Comparison of ENCODE assay signal across 26 cellular contexts in genomic region chr12:50590869-50591268, GRCh38.
DNase-seq lines count a peak whose midpoint lies in the region; ATAC-seq, FAIRE-seq and TF ChIP-seq lines count a peak whose summit lies in the region.
"Had no signal": no experiment of that assay in that cellular context is flagged by ENCODE, and none has a peak within 500 bp of the region (broad histone marks: within the 10 kb centered on the region; RNA-seq: fewer than 3 reads in every experiment).

No MANE protein-coding gene starts in this region.

- no peak overlapping the region for H2AFZ ChIP-seq in HepG2 (ENCODE audit: low read length)
- no peak overlapping the region for H2AFZ ChIP-seq in IMR-90 (replicated peaks; ENCODE audit: low read length, poor library complexity)
- no peak overlapping the region for H2AFZ ChIP-seq in K562 (ENCODE audit: low read depth, low read length)
- H2AFZ ChIP-seq in smooth muscle cell (ENCODE audit: low read depth), result no peak overlapping the region

- H3K27ac ChIP-seq in HepG2 (ENCODE audit: extremely low read length, insufficient read depth, low read length) (no peak overlapping the region), right lobe of liver (no peak overlapping the region), IMR-90 (ENCODE audit: insufficient read depth, low read length) (no peak overlapping the region), K562 (ENCODE audit: extremely low read depth, low read depth, low read length) (peak overlapping the region; percentile 98), smooth muscle cell (ENCODE audit: low read depth) (peak overlapping the region; percentile 86)
- H3K27ac ChIP-seq: A549, KMS-11 had no signal

- H2BK120ac ChIP-seq in IMR-90 (ENCODE audit: low read depth, low read length), result no peak overlapping the region

- H3K23ac ChIP-seq in IMR-90 (ENCODE audit: low read depth, low read length), result no peak overlapping the region

- TF ChIP-seq POLR2A in HepG2 (IDR thresholded peaks at IDR 0.05; ENCODE audit: insufficient read depth in 1 of 2, low read depth in 2 of 2, low read length in 2 of 2) (no peak), right lobe of liver (IDR thresholded peaks at IDR 0.05) (no peak), IMR-90 (IDR thresholded peaks at IDR 0.05; ENCODE audit: low read depth, low read length) (no peak), K562 (conservative IDR thresholded peaks at IDR 0.05) (no peak)

- no peak overlapping the region for H3K56ac ChIP-seq in IMR-90 (ENCODE audit: extremely low read depth, insufficient read depth, low read length)

- no peak overlapping the region for H3K4me3 Mint-ChIP-seq in MCF 10A (ENCODE audit: unreplicated experiment)
- H3K4me3 Mint-ChIP-seq: CD4-positive, CD25-positive, alpha-beta regulatory T cell had no signal

- intact Hi-C loops in HepG2 (cut with micrococcal nuclease; ENCODE audit: unreplicated experiment), result no loop called here
- intact Hi-C loops in right lobe of liver (cut with DNase I), result no loop called here
- intact Hi-C loops in IMR-90 (cut with micrococcal nuclease), result no loop called here
- intact Hi-C loops in K562 (cut with micrococcal nuclease), result loop anchor here (5.0 kb wide), 1 partner anchor 46 kb away; no protein-coding TSS in a partner anchor
- intact Hi-C loops in MCF 10A (cut with micrococcal nuclease), result no loop called here

- no peak for TF ChIP-seq EP300 in HepG2 (IDR thresholded peaks at IDR 0.05; ENCODE audit: low read depth in 2 of 2, low read length in 2 of 2)
- TF ChIP-seq EP300 in HepG2 (CRISPR knock-in tag; IDR thresholded peaks at IDR 0.05; ENCODE audit: borderline replicate concordance), result no peak
- no peak for TF ChIP-seq EP300 in K562 (IDR thresholded peaks at IDR 0.05; ENCODE audit: low read length)

- CTCF ChIA-PET in HepG2 (lab: Yijun Ruan, JAX; ENCODE audit: low intra/inter-chr PET ratio, low total read pairs), result no interaction called here
- CTCF ChIA-PET in IMR-90 (lab: Yijun Ruan, JAX), result no interaction called here
- CTCF ChIA-PET in K562 (lab: Yijun Ruan, JAX; ENCODE audit: low intra/inter-chr PET ratio), result interaction anchor here (0.7 kb wide), 1 partner anchor 8 kb away, joined by 3 read pairs; no protein-coding TSS in a partner anchor
- CTCF ChIA-PET in MCF 10A (lab: Yijun Ruan, JAX), result no interaction called here

- H3K4me2 ChIP-seq in HepG2 (ENCODE audit: low read depth, low read length), result no peak overlapping the region
- no peak overlapping the region for H3K4me2 ChIP-seq in IMR-90 (ENCODE audit: low read depth, low read length)
- no peak overlapping the region for H3K4me2 ChIP-seq in K562 (ENCODE audit: insufficient read depth, low read length)
- no peak overlapping the region for H3K4me2 ChIP-seq in smooth muscle cell
- H3K4me2 ChIP-seq: A549, KMS-11 had no signal

- no TSS peak for BruUV-seq in HepG2 (replicated peaks; lab: Mats Ljungman, UMichigan)
- BruUV-seq in IMR-90 (replicated peaks; lab: Mats Ljungman, UMichigan), result no TSS peak
- no TSS peak for BruUV-seq in K562 (replicated peaks; lab: Mats Ljungman, UMichigan)
- no TSS peak for BruUV-seq in MCF 10A (replicated peaks; lab: Mats Ljungman, UMichigan)

- no peak overlapping the region; the same call in 1 of the 2 replicates for H3K4ac ChIP-seq in IMR-90 (ENCODE audit: low read depth, low read length)

- 0 out of 2 replicates have a peak overlapping the region, but pooled peaks have one; percentile 35 for H3K14ac ChIP-seq in IMR-90 (replicated peaks; ENCODE audit: low read depth, low read length)

- H3K27ac Mint-ChIP-seq in MCF 10A (ENCODE audit: low read depth, unreplicated experiment), result no peak overlapping the region

- no peaks in the 10 kb centered on the region for H3K9me3 Mint-ChIP-seq in MCF 10A (ENCODE audit: unreplicated experiment)
- H3K9me3 Mint-ChIP-seq: CD4-positive, CD25-positive, alpha-beta regulatory T cell had no signal

- no peak for ATAC-seq in HepG2
- ATAC-seq in right lobe of liver, result no peak
- no peak for ATAC-seq in IMR-90 (ENCODE audit: low read depth)
- no peak for ATAC-seq in K562
- no peak for ATAC-seq in GM21737 (IDR thresholded peaks at IDR 0.05; ENCODE audit: unreplicated experiment)
- ATAC-seq: A549 had no signal

- H3K9me1 ChIP-seq in IMR-90 (ENCODE audit: insufficient read depth, low read length), result peaks cover 5% of the 10 kb centered on the region; the same call in 1 of the 2 replicates
- no peaks in the 10 kb centered on the region for H3K9me1 ChIP-seq in K562 (ENCODE audit: control insufficient read depth, insufficient read depth, low read length)

- peaks cover 5% of the 10 kb centered on the region; the same call in 1 of the 2 replicates for H4K20me1 ChIP-seq in HepG2 (ENCODE audit: insufficient read depth, low read length)
- no peaks in the 10 kb centered on the region for H4K20me1 ChIP-seq in IMR-90 (ENCODE audit: insufficient read depth, low read length)
- H4K20me1 ChIP-seq in K562 (replicated peaks; ENCODE audit: control insufficient read depth, insufficient read depth, low read length), result no peaks in the 10 kb centered on the region
- H4K20me1 ChIP-seq in smooth muscle cell (ENCODE audit: low read depth), result peaks cover 3% of the 10 kb centered on the region

- H3K27me3 Mint-ChIP-seq in MCF 10A (ENCODE audit: insufficient read depth, unreplicated experiment), result no peaks in the 10 kb centered on the region
- H3K27me3 Mint-ChIP-seq: CD4-positive, CD25-positive, alpha-beta regulatory T cell had no signal

- H2AK5ac ChIP-seq in IMR-90 (ENCODE audit: low read depth, low read length), result no peak overlapping the region

- no peak overlapping the region for H2AK9ac ChIP-seq in IMR-90 (replicated peaks; ENCODE audit: low read depth, low read length, poor library complexity)

- no peak overlapping the region; the same call in 1 of the 2 replicates for H2BK20ac ChIP-seq in IMR-90 (ENCODE audit: low read depth, low read length)

- H3K27me3 ChIP-seq in HepG2 (ENCODE audit: control insufficient read depth in 1 of 2, insufficient read depth in 2 of 2, low read length in 2 of 2), result no peaks in the 10 kb centered on the region
- H3K27me3 ChIP-seq in right lobe of liver, result no peaks in the 10 kb centered on the region
- H3K27me3 ChIP-seq in IMR-90 (ENCODE audit: control insufficient read depth, insufficient read depth, low read length), result no peaks in the 10 kb centered on the region
- H3K27me3 ChIP-seq in K562 (ENCODE audit: control insufficient read depth in 2 of 2, insufficient read depth in 2 of 2, low read length in 2 of 2), result no peaks in the 10 kb centered on the region
- H3K27me3 ChIP-seq in smooth muscle cell (ENCODE audit: low read depth), result no peaks in the 10 kb centered on the region
- H3K27me3 ChIP-seq: MG63 had no signal

- H3K36me3 ChIP-seq in HepG2 (replicated peaks in 1 of 2; ENCODE audit: control insufficient read depth in 1 of 2, insufficient read depth in 2 of 2, low read length in 2 of 2), result no peaks in the 10 kb centered on the region
- no peaks in the 10 kb centered on the region for H3K36me3 ChIP-seq in right lobe of liver
- no peaks in the 10 kb centered on the region for H3K36me3 ChIP-seq in IMR-90 (ENCODE audit: control insufficient read depth, insufficient read depth, low read length)
- H3K36me3 ChIP-seq in K562 (ENCODE audit: control insufficient read depth, insufficient read depth, low read length), result no peaks in the 10 kb centered on the region
- H3K36me3 ChIP-seq in smooth muscle cell (ENCODE audit: low read depth), result no peaks in the 10 kb centered on the region
- H3K36me3 ChIP-seq: MG63 had no signal

- no peaks in the 10 kb centered on the region for H3K36me3 Mint-ChIP-seq in MCF 10A (ENCODE audit: insufficient read depth, unreplicated experiment)
- H3K36me3 Mint-ChIP-seq: CD4-positive, CD25-positive, alpha-beta regulatory T cell had no signal

- peaks cover 16% of the 10 kb centered on the region for H3K4me1 Mint-ChIP-seq in MCF 10A (ENCODE audit: insufficient read depth, unreplicated experiment)

- H3K4me3 ChIP-seq in HepG2 (replicated peaks in 1 of 3; ENCODE audit: insufficient read depth in 1 of 3, low read depth in 2 of 3, low read length in 3 of 3) (no peak overlapping the region), right lobe of liver (no peak overlapping the region), IMR-90 (ENCODE audit: insufficient read depth, low read depth, low read length) (no peak overlapping the region), K562 (no peak overlapping the region), smooth muscle cell (no peak overlapping the region)
- H3K4me3 ChIP-seq: A549, MG63, SK-N-MC had no signal

- H2BK15ac ChIP-seq in IMR-90 (ENCODE audit: low read depth, low read length), result peak overlapping the region; percentile 20; the same call in 1 of the 3 replicates

- FAIRE-seq in HepG2 (lab: Jason Lieb, UNC) (no peak), K562 (lab: Jason Lieb, UNC) (no peak)
- FAIRE-seq: A549, GM12891 had no signal

- in situ Hi-C loops in HepG2 (cut with HindIII; ENCODE audit: extremely low pct_ligation_motif_present, low pct_unique_long_range_greater_than_20kb), result no loop called here
- in situ Hi-C loops in IMR-90 (cut with MboI; ENCODE audit: low sequenced_read_pairs), result loop anchor here (10.0 kb wide), 1 partner anchor 56 kb away; no protein-coding TSS in a partner anchor
- in situ Hi-C loops in K562 (cut with MboI), result no loop called here

- peaks cover 13% of the 10 kb centered on the region; the same call in 1 of the 2 replicates for H3K4me1 ChIP-seq in HepG2 (ENCODE audit: insufficient read depth, low read length)
- peaks cover 0 to 9% (median 0%) of the 10 kb centered on the region in 4 donors for H3K4me1 ChIP-seq in right lobe of liver
- H3K4me1 ChIP-seq in IMR-90 (ENCODE audit: control insufficient read depth, insufficient read depth, low read length), result peaks cover 4% of the 10 kb centered on the region
- peaks cover 7 to 21% of the 10 kb centered on the region in 2 experiments for H3K4me1 ChIP-seq in K562 (replicated peaks in 1 of 2; ENCODE audit: control insufficient read depth in 2 of 2, insufficient read depth in 2 of 2, low read length in 2 of 2)
- no peaks in the 10 kb centered on the region for H3K4me1 ChIP-seq in smooth muscle cell (ENCODE audit: low read depth)
- H3K4me1 ChIP-seq: Caco-2 had no signal

- no peak overlapping the region; a peak in 1 of 4 replicates for H4K8ac ChIP-seq in IMR-90 (ENCODE audit: low read depth in 2 of 2, low read length in 2 of 2)

- H3K79me2 ChIP-seq in HepG2 (ENCODE audit: insufficient read depth, low read length) (peaks cover 76% of the 10 kb centered on the region), K562 (ENCODE audit: control insufficient read depth, insufficient read depth, low read length) (peaks cover 54% of the 10 kb centered on the region), smooth muscle cell (ENCODE audit: low read depth) (peaks cover 76% of the 10 kb centered on the region)

- H4K5ac ChIP-seq in IMR-90 (ENCODE audit: low read depth, low read length), result no peak overlapping the region

- TF ChIP-seq RAD21 in HepG2 (CRISPR knock-in tag; IDR thresholded peaks at IDR 0.05) (no peak), IMR-90 (IDR thresholded peaks at IDR 0.05; ENCODE audit: low read length) (no peak), K562 (CRISPR knock-in tag; conservative IDR thresholded peaks at IDR 0.05 in 1 of 2, IDR thresholded peaks at IDR 0.05 in 1 of 2) (no peak)

- H3K9ac ChIP-seq in HepG2 (ENCODE audit: insufficient read depth, low read depth, low read length) (no peak overlapping the region), IMR-90 (ENCODE audit: low read depth, low read length) (no peak overlapping the region), K562 (ENCODE audit: insufficient read depth in 1 of 2, low read depth in 2 of 2, low read length in 2 of 2) (no peak overlapping the region), smooth muscle cell (ENCODE audit: low read depth) (no peak overlapping the region)
- H3K9ac ChIP-seq: KMS-11 had no signal

- TF ChIP-seq CTCF in HepG2 (CRISPR knock-in tag; IDR thresholded peaks at IDR 0.05), result no peak
- TF ChIP-seq CTCF in right lobe of liver (IDR thresholded peaks at IDR 0.05), result no peak
- no peak for TF ChIP-seq CTCF in IMR-90 (conservative IDR thresholded peaks at IDR 0.05; ENCODE audit: low read depth, low read length)
- no peak for TF ChIP-seq CTCF in K562 (IDR thresholded peaks at IDR 0.05 in 2 of 3, conservative IDR thresholded peaks at IDR 0.05 in 1 of 3; ENCODE audit: insufficient read depth in 2 of 3, low read depth in 1 of 3, low read length in 3 of 3)
- TF ChIP-seq CTCF in smooth muscle cell (IDR thresholded peaks at IDR 0.05; ENCODE audit: borderline replicate concordance, insufficient read depth, poor library complexity, severe bottlenecking), result no peak
- no peak for TF ChIP-seq CTCF in MCF 10A (IDR thresholded peaks at IDR 0.05; ENCODE audit: unreplicated experiment)

- H3K79me1 ChIP-seq in IMR-90 (ENCODE audit: low read depth in 1 of 2, low read length in 2 of 2), result peaks cover 23 to 51% of the 10 kb centered on the region in 2 experiments

- dilution Hi-C loops in IMR-90 (cut with HindIII; ENCODE audit: low sequenced_read_pairs, unreplicated experiment), result no loop called here

- H3K9me3 ChIP-seq in HepG2 (ENCODE audit: low read length), result no peaks in the 10 kb centered on the region
- no peaks in the 10 kb centered on the region for H3K9me3 ChIP-seq in right lobe of liver
- no peaks in the 10 kb centered on the region for H3K9me3 ChIP-seq in IMR-90 (ENCODE audit: control insufficient read depth, insufficient read depth, low read length)
- H3K9me3 ChIP-seq in K562 (replicated peaks; ENCODE audit: control insufficient read depth, insufficient read depth, low read depth, low read length), result no peaks in the 10 kb centered on the region
- H3K9me3 ChIP-seq in smooth muscle cell (replicated peaks; ENCODE audit: low read depth), result no peaks in the 10 kb centered on the region
- H3K9me3 ChIP-seq: A549, Caco-2, MG63 had no signal

- H3K18ac ChIP-seq in IMR-90 (ENCODE audit: low read depth, low read length), result no peak overlapping the region

- H3F3A ChIP-seq in smooth muscle cell (ENCODE audit: low read depth), result peaks cover 6% of the 10 kb centered on the region

- H4K91ac ChIP-seq in IMR-90 (ENCODE audit: insufficient read depth, low read depth, low read length), result no peak overlapping the region

- POLR2A ChIA-PET in HepG2 (lab: Yijun Ruan, JAX), result no interaction called here
- POLR2A ChIA-PET in IMR-90 (lab: Charles Lee; ENCODE audit: unreplicated experiment), result no interaction called here
- POLR2A ChIA-PET in K562 (lab: Yijun Ruan, JAX), result interaction anchor here (1.6 kb wide), 1 partner anchor 20 kb away, joined by 3 read pairs; no protein-coding TSS in a partner anchor
- POLR2A ChIA-PET in MCF 10A (lab: Yijun Ruan, JAX), result interaction anchor here (0.7 to 1.6 kb wide), 4 partner anchors 9 to 499 kb away, joined by 3 to 5 read pairs (median 4); no protein-coding TSS in a partner anchor

- H2BK5ac ChIP-seq in IMR-90 (ENCODE audit: low read depth, low read length, poor library complexity, severe bottlenecking), result no peak overlapping the region

- no peak for DNase-seq in HepG2 (ENCODE audit: low spot score)
- DNase-seq in right lobe of liver, result no peak
- no peak for DNase-seq in IMR-90
- DNase-seq in K562 (ENCODE audit: extremely low read depth in 1 of 4, low spot score in 3 of 4), result no peak
- no peak for DNase-seq in smooth muscle cell (lab: John Stamatoyannopoulos, UW; ENCODE audit: unreplicated experiment)
- DNase-seq in MCF 10A (ENCODE audit: unreplicated experiment), result no peak
- no peak for DNase-seq in HUDEP-2 (lab: John Stamatoyannopoulos, UW; ENCODE audit: unreplicated experiment in 76 of 76)
- DNase-seq: Caco-2; CD4-positive, CD25-positive, alpha-beta regulatory T cell; DMS 273 treated with DMSO at 0.1 percent for 48 hours; DMS79 treated with DMSO at 0.1 percent for 48 hours; H7; MG63; NCI-H1417; NCI-H187; NCI-H2107; NCI-H446 treated with DMSO at 0.1 percent for 48 hours; NCI-H526 treated with DMSO at 0.1 percent for 48 hours; RPMI8226; SHP77 treated with DMSO at 0.1 percent for 48 hours; SW 1271 had no signal

Comparison
In these comparisons a context has a peak if more than half of its experiments do, and no peak if none do; other contexts are left out.
1. H3K27ac ChIP-seq: peak in K562 (single experiment) and smooth muscle cell (single experiment); none in HepG2 (single experiment), right lobe of liver (0 of 3) and IMR-90 (single experiment).
2. POLR2A ChIA-PET loops: an anchor here in K562 (1.6 kb wide) and MCF 10A (0.7 to 1.6 kb wide); none called in HepG2 and IMR-90.